Comparison of ENCODE assay signal across 9 cellular contexts in the genomic region with DNA sequence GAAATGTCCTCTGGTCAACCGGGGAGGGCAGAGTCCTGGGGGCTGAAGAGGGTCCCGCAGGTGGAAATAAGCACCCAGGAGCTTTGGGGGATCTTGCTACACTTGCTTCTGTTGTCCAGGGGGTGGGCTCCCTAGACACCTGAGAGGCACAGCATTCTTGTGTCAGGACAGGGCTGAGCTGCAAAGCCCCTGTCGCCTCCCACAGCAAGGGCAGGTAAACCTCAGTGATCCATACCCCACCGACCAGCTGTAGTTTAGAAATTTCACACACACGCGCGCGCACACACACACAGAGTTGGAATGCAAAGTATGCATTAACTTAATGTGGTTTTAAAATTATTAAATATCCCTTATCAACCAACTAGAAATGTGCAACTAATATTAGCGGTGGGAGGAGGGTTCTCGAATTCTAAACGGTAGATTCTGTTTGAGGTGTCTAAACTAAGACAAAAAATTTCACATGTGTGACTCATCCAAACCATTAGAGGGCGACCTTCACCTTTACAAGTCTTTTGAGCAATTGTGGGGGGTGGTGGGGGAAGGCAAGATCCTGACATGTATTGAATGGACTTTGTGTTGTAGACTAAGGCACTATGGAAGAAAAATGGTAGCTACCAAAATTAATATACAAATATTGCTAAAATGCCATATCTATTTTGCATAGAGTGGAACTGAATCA. TPM values are rescaled to one million over a fixed set of nuclear protein-coding genes. Genes with fewer than 3 reads are reported as not detected.
DNase-seq lines count a peak whose midpoint lies in the region; ATAC-seq and TF ChIP-seq lines count a peak whose summit lies in the region.
"Had no signal": no experiment of that assay in that cellular context is flagged by ENCODE, and none has a peak within 500 bp of the region (broad histone marks: within the 10 kb centered on the region; RNA-seq: fewer than 3 reads in every experiment).

No MANE protein-coding gene starts in this region.

- H3K4me3 Mint-ChIP-seq in type B pancreatic cell, result peak overlapping the region; percentile 30

- intact Hi-C loops in gastrocnemius medialis (cut with DNase I; ENCODE audit: low total_unique reads), result loop anchor here (2.0 kb wide), 1 partner anchor 545 kb away; no protein-coding TSS in a partner anchor

- H3K4me1 ChIP-seq in HUES64 (ENCODE audit: insufficient read depth, low read length) (0 out of 2 replicates have a peak, but pooled peaks cover 2% of the 10 kb centered on the region), SJCRH30 (peaks cover 26% of the 10 kb centered on the region), gastrocnemius medialis (no peaks in the 10 kb centered on the region)

- TF ChIP-seq CTCF in type B pancreatic cell (conservative IDR thresholded peaks at IDR 0.05) (no peak), gastrocnemius medialis (IDR thresholded peaks at IDR 0.05 in 4 of 5, conservative IDR thresholded peaks at IDR 0.05 in 1 of 5) (no peak)

- H3K27me3 ChIP-seq in HUES64 (ENCODE audit: insufficient read depth, low read length), result peaks cover 21% of the 10 kb centered on the region
- no peaks in the 10 kb centered on the region for H3K27me3 ChIP-seq in SJCRH30
- peaks cover 0 to 5% (median 0%) of the 10 kb centered on the region in 3 donors for H3K27me3 ChIP-seq in gastrocnemius medialis

- peak; percentile 3 for DNase-seq in DMS153 (lab: John Stamatoyannopoulos, UW)
- no peak for DNase-seq in DMS153 treated with DMSO at 0.1 percent for 48 hours (lab: John Stamatoyannopoulos, UW; ENCODE audit: unreplicated experiment)
- peak; percentile 67 to 83 for DNase-seq in SJCRH30
- DNase-seq in globus pallidus (ENCODE audit: low spot score), result peak; percentile 54
- DNase-seq in type B pancreatic cell (ENCODE audit: extremely low spot score, unreplicated experiment), result no peak
- DNase-seq in gastrocnemius medialis, result no peak

- no peak overlapping the region for H3K27ac Mint-ChIP-seq in type B pancreatic cell

- ATAC-seq in GM19463 (IDR thresholded peaks at IDR 0.05; ENCODE audit: unreplicated experiment) (peak; percentile 60), gastrocnemius medialis (no peak)

- TF ChIP-seq POLR2A in gastrocnemius medialis (IDR thresholded peaks at IDR 0.05), result no peak

- peak overlapping the region; percentile 43 for H3K4me3 ChIP-seq in HUES64 (ENCODE audit: low read length)
- peak overlapping the region; percentile 24 for H3K4me3 ChIP-seq in SJCRH30
- H3K4me3 ChIP-seq in gastrocnemius medialis, result no peak overlapping the region

- in situ Hi-C loops in gastrocnemius medialis (cut with MboI; ENCODE audit: low sequenced_read_pairs in 4 of 4), result loop anchor here in 1 of 4 donors (25.0 kb wide), 1 partner anchor 1404 kb away; no protein-coding TSS in a partner anchor

- WGBS in HUES64, result 59% methylated on average over 4 of the region's 12 CpGs

- H3K27me3 Mint-ChIP-seq in type B pancreatic cell, result peaks cover 64% of the 10 kb centered on the region

- no peak overlapping the region for H3K27ac ChIP-seq in HUES64 (ENCODE audit: low read depth, low read length)
- H3K27ac ChIP-seq in SJCRH30, result no peak overlapping the region
- H3K27ac ChIP-seq in gastrocnemius medialis, result no peak overlapping the region
- H3K27ac ChIP-seq: 22Rv1 had no signal

- no peak overlapping the region for H3K9ac ChIP-seq in HUES64 (ENCODE audit: low read depth, low read length)

- no peaks in the 10 kb centered on the region for H3K36me3 Mint-ChIP-seq in type B pancreatic cell

- no peaks in the 10 kb centered on the region for H3K9me3 Mint-ChIP-seq in type B pancreatic cell

- H3K9me3 ChIP-seq in HUES64 (ENCODE audit: insufficient read depth, low read depth, low read length), result no peaks in the 10 kb centered on the region
- no peaks in the 10 kb centered on the region for H3K9me3 ChIP-seq in SJCRH30 (replicated peaks)
- H3K9me3 ChIP-seq in gastrocnemius medialis, result no peaks in the 10 kb centered on the region

- peaks cover 7% of the 10 kb centered on the region for H3K4me1 Mint-ChIP-seq in type B pancreatic cell (ENCODE audit: unreplicated experiment)

- H3K36me3 ChIP-seq in HUES64 (ENCODE audit: insufficient read depth, low read length) (no peaks in the 10 kb centered on the region), SJCRH30 (no peaks in the 10 kb centered on the region), gastrocnemius medialis (no peaks in the 10 kb centered on the region)

RNA-seq across cellular contexts. Expression of gene PTF1A, which starts 34.3 kb away (rescaled TPM):
- not detected for polyA plus RNA-seq in HUES64 (2013, experiment 1 of 2)
- polyA plus RNA-seq in HUES64 (2013, experiment 2 of 2), result not detected
- total RNA-seq in SJCRH30 (2014; rRNA removed; shearing (Covaris generic)), result not detected in 2 replicates
- total RNA-seq in type B pancreatic cell (ENCODE audit: low replicate concordance) (0.51 and 1.4 TPM in 2 replicates), gastrocnemius medialis (not detected)

Comparison
In these comparisons a context has a peak if more than half of its experiments do, and no peak if none do; other contexts are left out.
1. DNase-seq: peak in DMS153 (single experiment), SJCRH30 (2 of 2) and globus pallidus (single experiment); none in DMS153 treated with DMSO at 0.1 percent for 48 hours (single experiment), type B pancreatic cell (single experiment) and gastrocnemius medialis (0 of 2).
2. H3K4me3 ChIP-seq: peak in HUES64 (single experiment) and SJCRH30 (single experiment); none in gastrocnemius medialis (0 of 4).